14 cellular contexts compared by ENCODE assay signal in genomic region chr14:35352274-35353233, GRCh38. TPM values are rescaled to one million over a fixed set of nuclear protein-coding genes. Genes with fewer than 3 reads are reported as not detected.
DNase-seq lines count a peak whose midpoint lies in the region; ATAC-seq and TF ChIP-seq lines count a peak whose summit lies in the region.
"Had no signal": no experiment of that assay in that cellular context is flagged by ENCODE, and none has a peak within 500 bp of the region (broad histone marks: within the 10 kb centered on the region; RNA-seq: fewer than 3 reads in every experiment).

No MANE protein-coding gene starts in this region.

- no peak overlapping the region for H3K4me3 ChIP-seq in right atrium auricular region
- no peak overlapping the region for H3K4me3 ChIP-seq in mesodermal cell (ENCODE audit: extremely low read depth, insufficient read depth, low read length, poor library complexity, severe bottlenecking)
- no peak overlapping the region for H3K4me3 ChIP-seq in aorta (ENCODE audit: low read length in 2 of 2)
- H3K4me3 ChIP-seq: HAP-1, ovary had no signal

- DNase-seq in Right ventricle myocardium superior (no peak), right atrium auricular region (ENCODE audit: low spot score) (no peak), WTC11 (ENCODE audit: low spot score) (no peak), aorta (peak in 1 of 2 donors; percentile 57), glomerular visceral epithelial cell (ENCODE audit: extremely low spot score) (no peak), Calu3 (no peak)
- DNase-seq: activated CD4-positive, CD25-positive, alpha-beta regulatory T cell; NCI-H2227 treated with DMSO at 0.1 percent for 48 hours had no signal

- 72 to 75% methylated on average over 12 to 13 of the region's 15 CpGs for WGBS in mesodermal cell (ENCODE audit: insufficient coverage in 2 of 2), 2 experiments
- 83 to 84% methylated on average over 15 of the region's 15 CpGs for WGBS in aorta, 2 donors

- H3K27me3 Mint-ChIP-seq in WTC11 (ENCODE audit: low read depth) (no peaks in the 10 kb centered on the region), Calu3 (ENCODE audit: unreplicated experiment) (no peaks in the 10 kb centered on the region)
- H3K27me3 Mint-ChIP-seq: central memory CD8-positive, alpha-beta T cell had no signal

- TF ChIP-seq CTCF in right atrium auricular region (IDR thresholded peaks at IDR 0.05) (no peak), WTC11 (IDR thresholded peaks at IDR 0.05) (no peak), Calu3 (IDR thresholded peaks at IDR 0.05; ENCODE audit: unreplicated experiment) (no peak)

- no TSS peak for BruUV-seq in Calu3 (replicated peaks; lab: Mats Ljungman, UMichigan)

- no peak overlapping the region for H3K4me3 Mint-ChIP-seq in WTC11
- H3K4me3 Mint-ChIP-seq in Calu3 (ENCODE audit: low read depth, unreplicated experiment), result no peak overlapping the region
- H3K4me3 Mint-ChIP-seq: central memory CD8-positive, alpha-beta T cell had no signal

- H3K27ac Mint-ChIP-seq in WTC11 (peak overlapping the region; percentile 1; the same call in 1 of the 2 replicates), Calu3 (ENCODE audit: unreplicated experiment) (no peak overlapping the region)
- H3K27ac Mint-ChIP-seq: activated T-helper 2 cell treated with anti-CD3 and anti-CD28 coated beads, Interferon-gamma antibody, Interleukin-2, Interleukin-4, amounts not matched to agents 10 μg/mL and 5 μg/mL and 100 μg/mL, durations not matched to agents 14 hours and 24 hours and 36 hours had no signal

- peak; percentile 85 for ATAC-seq in Right ventricle myocardium superior (ENCODE audit: poor library complexity)
- ATAC-seq in WTC11, result peak; percentile 55
- ATAC-seq in aorta (ENCODE audit: low FRiP score), result peak; percentile 29
- no peak for ATAC-seq in GM21528 (IDR thresholded peaks at IDR 0.05; ENCODE audit: low FRiP score, unreplicated experiment)

- H3K36me3 Mint-ChIP-seq in WTC11, result no peaks in the 10 kb centered on the region
- H3K36me3 Mint-ChIP-seq in Calu3 (ENCODE audit: insufficient read depth, unreplicated experiment), result peaks cover 16% of the 10 kb centered on the region

- H3K27ac ChIP-seq in right atrium auricular region, result no peak overlapping the region
- H3K27ac ChIP-seq in mesodermal cell (ENCODE audit: low read depth, low read length, severe bottlenecking), result peak overlapping the region; percentile 23
- no peak overlapping the region for H3K27ac ChIP-seq in aorta (ENCODE audit: low read depth in 1 of 2, low read length in 2 of 2)
- H3K27ac ChIP-seq: ovary had no signal

- no peaks in the 10 kb centered on the region for H3K27me3 ChIP-seq in right atrium auricular region
- no peaks in the 10 kb centered on the region for H3K27me3 ChIP-seq in aorta (ENCODE audit: control insufficient read depth in 1 of 2, insufficient read depth in 2 of 2, low read length in 1 of 2)
- H3K27me3 ChIP-seq: ovary had no signal

- intact Hi-C loops in Right ventricle myocardium superior (cut with DNase I) (no loop called here), aorta (cut with DNase I) (no loop called here), Calu3 (cut with micrococcal nuclease; ENCODE audit: unreplicated experiment) (no loop called here)

- H3K4me1 Mint-ChIP-seq in WTC11 (peaks cover 33% of the 10 kb centered on the region), Calu3 (ENCODE audit: low read depth, unreplicated experiment) (peaks cover 44% of the 10 kb centered on the region)

- H3K4me1 ChIP-seq in right atrium auricular region (peaks cover 0 to 15% of the 10 kb centered on the region in 2 donors), mesodermal cell (ENCODE audit: control insufficient read depth, insufficient read depth, low read length, poor library complexity, severe bottlenecking) (peaks cover 40% of the 10 kb centered on the region), aorta (ENCODE audit: control insufficient read depth in 1 of 2, insufficient read depth in 2 of 2, low read length in 2 of 2) (peaks cover 0 to 2% of the 10 kb centered on the region in 2 donors)

- H3K36me3 ChIP-seq in right atrium auricular region, result no peaks in the 10 kb centered on the region
- no peaks in the 10 kb centered on the region for H3K36me3 ChIP-seq in mesodermal cell (ENCODE audit: control insufficient read depth, insufficient read depth, low read length)
- no peaks in the 10 kb centered on the region for H3K36me3 ChIP-seq in aorta (ENCODE audit: control insufficient read depth in 1 of 2, insufficient read depth in 2 of 2, low read length in 1 of 2)
- H3K36me3 ChIP-seq: HAP-1, ovary had no signal

- POLR2A ChIA-PET in WTC11 (lab: Charles Lee), result interaction anchor here (1.0 to 1.3 kb wide), 4 partner anchors 15 to 630 kb away, joined by 3 to 5 read pairs (median 3); no protein-coding TSS in a partner anchor

- no peaks in the 10 kb centered on the region for H3K9me3 ChIP-seq in right atrium auricular region
- no peaks in the 10 kb centered on the region for H3K9me3 ChIP-seq in mesodermal cell (ENCODE audit: control insufficient read depth, low read length)
- no peaks in the 10 kb centered on the region for H3K9me3 ChIP-seq in aorta (ENCODE audit: control insufficient read depth, low read length)
- H3K9me3 ChIP-seq: HAP-1, ovary had no signal

- CTCF ChIA-PET in WTC11 (lab: Charles Lee) (interaction anchor here (0.5 to 1.7 kb wide), 4 partner anchors 18 to 164 kb away, joined by 3 to 6 read pairs (median 4); no protein-coding TSS in a partner anchor), Calu3 (lab: Charles Lee) (interaction anchor here (0.9 kb wide), 1 partner anchor 11 kb away, joined by 4 read pairs; no protein-coding TSS in a partner anchor)

- H3K9me3 Mint-ChIP-seq in WTC11 (no peaks in the 10 kb centered on the region), Calu3 (ENCODE audit: low read depth, unreplicated experiment) (no peaks in the 10 kb centered on the region)
- H3K9me3 Mint-ChIP-seq: activated T-helper 2 cell treated with anti-CD3 and anti-CD28 coated beads, Interferon-gamma antibody, Interleukin-2, Interleukin-4, amounts not matched to agents 10 μg/mL and 5 μg/mL and 100 μg/mL, durations not matched to agents 14 hours and 24 hours and 36 hours; central memory CD8-positive, alpha-beta T cell had no signal

TF ChIP-seq in WTC11, 78 proteins besides CTCF, POLR2A, EP300 and RAD21:
- TF ChIP-seq TCF7 (CRISPR knock-in tag; IDR thresholded peaks at IDR 0.05; ENCODE audit: low read depth) (no peak), ZNF317 (CRISPR knock-in tag; IDR thresholded peaks at IDR 0.05; ENCODE audit: borderline replicate concordance, low read depth) (no peak), ZNF671 (CRISPR knock-in tag; IDR thresholded peaks at IDR 0.05) (no peak), HMGA2 (CRISPR knock-in tag; IDR thresholded peaks at IDR 0.05) (no peak), SOX15 (CRISPR knock-in tag; IDR thresholded peaks at IDR 0.05) (no peak), ATF1 (CRISPR knock-in tag; IDR thresholded peaks at IDR 0.05) (no peak), ZNF232 (CRISPR knock-in tag; IDR thresholded peaks at IDR 0.05) (no peak), CREB1 (CRISPR knock-in tag; IDR thresholded peaks at IDR 0.05) (no peak), JUN (CRISPR knock-in tag; IDR thresholded peaks at IDR 0.05) (no peak), FOXK1 (CRISPR knock-in tag; IDR thresholded peaks at IDR 0.05) (no peak), HMGXB4 (CRISPR knock-in tag; IDR thresholded peaks at IDR 0.05) (no peak), ZBTB21 (CRISPR knock-in tag; IDR thresholded peaks at IDR 0.05; ENCODE audit: borderline replicate concordance) (no peak)
- TF ChIP-seq, protein P1, sequence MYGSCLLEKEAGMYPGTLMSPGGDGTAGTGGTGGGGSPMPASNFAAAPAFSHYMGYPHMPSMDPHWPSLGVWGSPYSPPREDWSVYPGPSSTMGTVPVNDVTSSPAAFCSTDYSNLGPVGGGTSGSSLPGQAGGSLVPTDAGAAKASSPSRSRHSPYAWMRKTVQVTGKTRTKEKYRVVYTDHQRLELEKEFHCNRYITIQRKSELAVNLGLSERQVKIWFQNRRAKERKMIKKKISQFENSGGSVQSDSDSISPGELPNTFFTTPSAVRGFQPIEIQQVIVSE (CRISPR knock-in tag; IDR thresholded peaks at IDR 0.05; ENCODE audit: borderline replicate concordance), result no peak
- TF ChIP-seq, protein P2, sequence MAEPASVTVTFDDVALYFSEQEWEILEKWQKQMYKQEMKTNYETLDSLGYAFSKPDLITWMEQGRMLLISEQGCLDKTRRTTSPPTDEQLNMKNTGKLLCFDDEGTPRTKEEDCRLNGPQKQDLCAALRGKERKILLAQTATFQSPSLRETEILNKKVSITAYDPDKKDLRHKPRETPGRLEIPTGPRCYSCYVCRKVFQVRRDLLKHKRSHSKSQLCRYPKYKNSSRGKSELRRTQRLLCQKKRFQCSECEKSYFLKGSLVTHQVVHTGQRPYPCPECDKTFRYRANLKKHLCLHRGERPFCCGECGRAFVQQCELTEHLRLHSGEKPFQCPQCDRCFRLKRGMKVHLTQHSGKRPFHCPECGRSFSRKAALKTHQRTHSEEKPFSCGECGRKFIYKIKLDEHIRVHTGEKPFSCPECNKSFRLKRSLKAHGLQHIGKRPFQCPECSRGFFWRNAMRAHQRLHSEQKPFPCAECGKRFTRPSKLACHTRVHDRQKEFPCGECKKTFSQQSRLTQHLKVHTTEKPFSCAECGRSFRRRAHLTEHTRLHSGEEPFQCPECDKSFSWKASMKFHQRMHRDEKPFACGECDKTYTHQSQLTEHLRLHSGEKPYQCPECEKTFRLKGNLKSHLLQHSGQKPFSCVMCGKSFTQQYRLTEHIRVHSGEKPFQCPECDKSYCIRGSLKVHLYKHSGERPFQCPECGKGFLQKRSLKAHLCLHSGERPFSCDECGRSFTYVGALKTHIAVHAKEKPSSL (CRISPR knock-in tag; conservative IDR thresholded peaks at IDR 0.05), result no peak

RNA-seq across cellular contexts. Expression of gene NFKBIA, which starts 52.0 kb away (rescaled TPM):
- total RNA-seq in Right ventricle myocardium superior (73.3 TPM), right atrium auricular region (100 to 1,000 TPM; 237 to 302 TPM), WTC11 (2021) (29.3 to 32.1 TPM (median 31.3 TPM) in 3 replicates), aorta (100 to 1,000 TPM; 126 to 186 TPM), Calu3 (2022) (111 TPM in 2 replicates)
- 51.8 TPM for polyA plus RNA-seq in mesodermal cell (2013, experiment 1 of 2)
- 46.6 TPM for polyA plus RNA-seq in mesodermal cell (2013, experiment 2 of 2)
- 10 to 100 TPM; 83.0 to 97.1 TPM for polyA plus RNA-seq in aorta
